26 cellular contexts compared by ENCODE assay signal in genomic region chr1:242008788-242009500, GRCh38. TPM values are rescaled to one million over a fixed set of nuclear protein-coding genes. Genes with fewer than 3 reads are reported as not detected.
"Had no signal": no experiment of that assay in that cellular context is flagged by ENCODE, and none has a peak within 500 bp of the region (broad histone marks: within the 10 kb centered on the region; RNA-seq: fewer than 3 reads in every experiment).

No MANE protein-coding gene starts in this region.

- ATAC-seq: body of pancreas; heart right ventricle; naive thymus-derived CD8-positive, alpha-beta T cell; right lobe of liver; stimulated activated memory B cell treated with anti-CD40 and anti-IgM and Interleukin-4, amounts not matched to agents 10 μg/mL and 1 μg/mL and 100 μg/mL, for 72 hours; upper lobe of right lung; WTC11 had no signal

- H3K27ac ChIP-seq: body of pancreas, epithelial cell of prostate, heart right ventricle, ovary, right lobe of liver, thoracic aorta, upper lobe of right lung had no signal

- H3K36me3 ChIP-seq: heart right ventricle, ovary, right lobe of liver, thoracic aorta, upper lobe of right lung had no signal

- H3K9me3 ChIP-seq: body of pancreas, heart right ventricle, ovary, right lobe of liver, thoracic aorta, upper lobe of right lung had no signal

- H3K27me3 ChIP-seq: body of pancreas, ovary, right lobe of liver, upper lobe of right lung had no signal

- DNase-seq: activated CD4-positive, alpha-beta memory T cell treated with anti-CD3 and anti-CD28 coated beads, Interleukin-2, amount 10 ng/mL, durations not matched to agents 7 days and 5 days; activated CD4-positive, alpha-beta T cell treated with anti-CD3 and anti-CD28 coated beads for 48 hours; activated naive CD4-positive, alpha-beta T cell treated with Interleukin-2 at 50 U/mL for 16 hours; activated naive CD8-positive, alpha-beta T cell treated with anti-CD3 and anti-CD28 coated beads, Interleukin-2, amount 10 ng/mL, durations not matched to agents 7 days and 5 days; activated T-cell treated with anti-CD3 and anti-CD28 coated beads, Interleukin-2, amount 50 U/mL, for 24 hours; amygdala; body of pancreas; caudate nucleus; endodermal cell; heart right ventricle; naive thymus-derived CD8-positive, alpha-beta T cell; ovary; right lobe of liver; stimulated activated CD4-positive, alpha-beta T cell treated with anti-CD3 and anti-CD28 coated beads, Interleukin-4, amount 100 ng/mL, for 4 hours; upper lobe of right lung had no signal

- H3K4me3 ChIP-seq: body of pancreas, heart right ventricle, ovary, right lobe of liver, thoracic aorta, upper lobe of right lung had no signal

- H3K4me1 ChIP-seq: body of pancreas, heart right ventricle, right lobe of liver, upper lobe of right lung had no signal

RNA-seq across cellular contexts. Expression of gene MAP1LC3C, which starts 10.0 kb away (rescaled TPM):
- total RNA-seq: activated CD4-positive, alpha-beta memory T cell treated with anti-CD3 and anti-CD28 coated beads, Interleukin-2, amount 10 ng/mL, durations not matched to agents 7 days and 5 days; activated naive CD8-positive, alpha-beta T cell treated with anti-CD3 and anti-CD28 coated beads, Interleukin-2, amount 10 ng/mL, durations not matched to agents 7 days and 5 days; activated T-helper 2 cell treated with anti-CD3 and anti-CD28 coated beads, Interferon-gamma antibody, Interleukin-2, Interleukin-4, amounts not matched to agents 10 μg/mL and 5 μg/mL and 100 μg/mL, durations not matched to agents 14 hours and 24 hours and 36 hours; kidney epithelial cell; liver; naive thymus-derived CD8-positive, alpha-beta T cell had no signal

RNA-seq across cellular contexts. Expression of gene BECN2, which starts 51.4 kb away (rescaled TPM):
- total RNA-seq: activated CD4-positive, alpha-beta memory T cell treated with anti-CD3 and anti-CD28 coated beads, Interleukin-2, amount 10 ng/mL, durations not matched to agents 7 days and 5 days; activated naive CD8-positive, alpha-beta T cell treated with anti-CD3 and anti-CD28 coated beads, Interleukin-2, amount 10 ng/mL, durations not matched to agents 7 days and 5 days; activated T-helper 2 cell treated with anti-CD3 and anti-CD28 coated beads, Interferon-gamma antibody, Interleukin-2, Interleukin-4, amounts not matched to agents 10 μg/mL and 5 μg/mL and 100 μg/mL, durations not matched to agents 14 hours and 24 hours and 36 hours; body of pancreas; dermis microvascular lymphatic vessel endothelial cell; endodermal cell; fibroblast of lung; frontal cortex; heart right ventricle; kidney epithelial cell; liver; naive thymus-derived CD8-positive, alpha-beta T cell; ovary; pulmonary artery endothelial cell; right lobe of liver; thoracic aorta; upper lobe of right lung; WTC11 had no signal
